In genomic region chr12:30286345-30286926, GRCh38 we compare ENCODE assay signal across 8 cellular contexts.
DNase-seq lines count a peak whose midpoint lies in the region; ATAC-seq and TF ChIP-seq lines count a peak whose summit lies in the region.

No MANE protein-coding gene starts in this region.

- no peak overlapping the region for H3K23ac ChIP-seq in IMR-90 (ENCODE audit: low read depth, low read length)

- no peak overlapping the region for H3K14ac ChIP-seq in IMR-90 (replicated peaks; ENCODE audit: low read depth, low read length)

- H2BK20ac ChIP-seq in IMR-90 (ENCODE audit: low read depth, low read length): no peak overlapping the region

- WGBS in IMR-90 (ENCODE audit: extremely low coverage in 2 of 2, insufficient read length in 1 of 2), 2 experiments: no CpG with 5 or more reads among the region's 1 CpG
- 31 to 44% methylated on average over 1 of the region's 1 CpG for WGBS in upper lobe of left lung, 2 donors

- no peak overlapping the region for H2AK9ac ChIP-seq in IMR-90 (replicated peaks; ENCODE audit: low read depth, low read length, poor library complexity)

- dilution Hi-C loops in IMR-90 (cut with HindIII; ENCODE audit: low sequenced_read_pairs, unreplicated experiment): no loop called here

- no peak overlapping the region for H2AK5ac ChIP-seq in IMR-90 (ENCODE audit: low read depth, low read length)

- H3K4me1 ChIP-seq in IMR-90 (ENCODE audit: control insufficient read depth, insufficient read depth, low read length) (no peaks in the 10 kb centered on the region), upper lobe of left lung (no peaks in the 10 kb centered on the region)

- TF ChIP-seq CTCF in IMR-90 (conservative IDR thresholded peaks at IDR 0.05; ENCODE audit: low read depth, low read length) (peak; percentile 62), VCaP (conservative IDR thresholded peaks at IDR 0.05) (peak; percentile 89), upper lobe of left lung (IDR thresholded peaks at IDR 0.05) (peak in 3 of 6 experiments; percentile 5 to 13 (median 9))

- H2BK15ac ChIP-seq in IMR-90 (ENCODE audit: low read depth, low read length): no peak overlapping the region

- no peaks in the 10 kb centered on the region; the same call in 1 of the 2 replicates for H3K9me1 ChIP-seq in IMR-90 (ENCODE audit: insufficient read depth, low read length)

- ATAC-seq in IMR-90 (ENCODE audit: low read depth): peak; percentile 75
- no peak for ATAC-seq in upper lobe of left lung (ENCODE audit: low FRiP score in 2 of 2)
- ATAC-seq in GM19463 (IDR thresholded peaks at IDR 0.05; ENCODE audit: unreplicated experiment): no peak

- intact Hi-C loops in IMR-90 (cut with micrococcal nuclease): loop anchor here (1.0 to 10.0 kb wide), 4 partner anchors 504 to 979 kb away; partner anchors contain the start of gene TMTC1

- peak; percentile 72 for TF ChIP-seq RAD21 in IMR-90 (IDR thresholded peaks at IDR 0.05; ENCODE audit: low read length)

- TF ChIP-seq EP300 in upper lobe of left lung (IDR thresholded peaks at IDR 0.05): no peak

- no peak overlapping the region for H4K8ac ChIP-seq in IMR-90 (ENCODE audit: low read depth in 2 of 2, low read length in 2 of 2)

- H3K4me3 ChIP-seq in IMR-90 (ENCODE audit: insufficient read depth, low read depth, low read length) (no peak overlapping the region), upper lobe of left lung (no peak overlapping the region)

- H3K9ac ChIP-seq in IMR-90 (ENCODE audit: low read depth, low read length): no peak overlapping the region

- no peak overlapping the region for H3K27ac ChIP-seq in IMR-90 (ENCODE audit: insufficient read depth, low read length)
- no peak overlapping the region for H3K27ac ChIP-seq in VCaP
- H3K27ac ChIP-seq in upper lobe of left lung: no peak overlapping the region

- no peaks in the 10 kb centered on the region for H3K27me3 ChIP-seq in IMR-90 (ENCODE audit: control insufficient read depth, insufficient read depth, low read length)
- H3K27me3 ChIP-seq in upper lobe of left lung: no peaks in the 10 kb centered on the region

- H4K20me1 ChIP-seq in IMR-90 (ENCODE audit: insufficient read depth, low read length): no peaks in the 10 kb centered on the region

- H3K9me3 ChIP-seq in IMR-90 (ENCODE audit: control insufficient read depth, insufficient read depth, low read length) (no peaks in the 10 kb centered on the region), upper lobe of left lung (no peaks in the 10 kb centered on the region)

- TF ChIP-seq POLR2A in IMR-90 (IDR thresholded peaks at IDR 0.05; ENCODE audit: low read depth, low read length) (no peak), upper lobe of left lung (IDR thresholded peaks at IDR 0.05) (no peak)

- POLR2A ChIA-PET in IMR-90 (lab: Charles Lee; ENCODE audit: unreplicated experiment): no interaction called here

- no peak overlapping the region for H4K5ac ChIP-seq in IMR-90 (ENCODE audit: low read depth, low read length)

- in situ Hi-C loops in IMR-90 (cut with MboI; ENCODE audit: low sequenced_read_pairs): no loop called here

- no peak overlapping the region for H3K18ac ChIP-seq in IMR-90 (ENCODE audit: low read depth, low read length)

- no peak overlapping the region for H2BK5ac ChIP-seq in IMR-90 (ENCODE audit: low read depth, low read length, poor library complexity, severe bottlenecking)

- CTCF ChIA-PET in IMR-90 (lab: Yijun Ruan, JAX): no interaction called here

- no TSS peak for BruUV-seq in IMR-90 (replicated peaks; lab: Mats Ljungman, UMichigan)

- DNase-seq in DMS 273 (lab: John Stamatoyannopoulos, UW; ENCODE audit: unreplicated experiment) (peak; percentile 47), IMR-90 (peak; percentile 42), kidney tubule cell (ENCODE audit: low spot score) (peak; percentile 11), upper lobe of left lung (no peak), T1000 (lab: John Stamatoyannopoulos, UW) (no peak)
- no peak for DNase-seq in stimulated activated CD4-positive, alpha-beta T cell treated with anti-CD3 and anti-CD28 coated beads, Interleukin-12 subunit alpha, Interleukin-12 subunit beta, amount 100 ng/mL, for 4 hours

- H4K91ac ChIP-seq in IMR-90 (ENCODE audit: insufficient read depth, low read depth, low read length): no peak overlapping the region

- H3K36me3 ChIP-seq in IMR-90 (ENCODE audit: control insufficient read depth, insufficient read depth, low read length) (no peaks in the 10 kb centered on the region), upper lobe of left lung (no peaks in the 10 kb centered on the region)

- H2BK120ac ChIP-seq in IMR-90 (ENCODE audit: low read depth, low read length): no peak overlapping the region

- no peak overlapping the region for H3K56ac ChIP-seq in IMR-90 (ENCODE audit: extremely low read depth, insufficient read depth, low read length)

- no peak overlapping the region for H3K4me2 ChIP-seq in IMR-90 (ENCODE audit: low read depth, low read length)

- H2AFZ ChIP-seq in IMR-90 (replicated peaks; ENCODE audit: low read length, poor library complexity): no peak overlapping the region

- no peak overlapping the region for H3K4ac ChIP-seq in IMR-90 (ENCODE audit: low read depth, low read length)

- no peaks in the 10 kb centered on the region for H3K79me1 ChIP-seq in IMR-90 (ENCODE audit: low read depth in 1 of 2, low read length in 2 of 2)

TF ChIP-seq in IMR-90, 13 proteins besides CTCF, POLR2A, EP300 and RAD21:
- TF ChIP-seq SMC3 (IDR thresholded peaks at IDR 0.05; ENCODE audit: low read depth, low read length) (peak; percentile 69), MAFK (IDR thresholded peaks at IDR 0.05; ENCODE audit: low read depth, low read length) (no peak)

Comparison
In these comparisons a context has a peak if more than half of its experiments do, and no peak if none do; other contexts are left out.
1. DNase-seq: peak in DMS 273 (single experiment), IMR-90 (single experiment) and kidney tubule cell (single experiment); none in upper lobe of left lung (0 of 2), stimulated activated CD4-positive, alpha-beta T cell treated with anti-CD3 and anti-CD28 coated beads, Interleukin-12 subunit alpha, Interleukin-12 subunit beta, amount 100 ng/mL, for 4 hours (single experiment) and T1000 (single experiment).